ENCODE assay signal across 1 cellular context in genomic region chr19:18117364-18117691, GRCh38.
A peak's percentile ranks its signal among the peaks of the same experiment; 100 is the strongest.
TF ChIP-seq lines count a peak whose summit lies in the region.

No MANE protein-coding gene starts in this region.

TF ChIP-seq in K562, 482 proteins besides CTCF, POLR2A, EP300 and RAD21:
- TF ChIP-seq AFF1 (IDR thresholded peaks at IDR 0.05; ENCODE audit: low read depth in 1 of 2, partially characterized antibody in 2 of 2) (no peak), ZBTB5 (IDR thresholded peaks at IDR 0.05) (no peak), ZNF124 (CRISPR knock-in tag; IDR thresholded peaks at IDR 0.05) (no peak), ZFX (CRISPR knock-in tag; IDR thresholded peaks at IDR 0.05) (0 out of 2 replicates have a peak, but pooled peaks have one; percentile 15), TAF7 (tag; IDR thresholded peaks at IDR 0.05) (no peak), ZBTB34 (CRISPR knock-in tag; IDR thresholded peaks at IDR 0.05) (no peak), SIX5 (IDR thresholded peaks at IDR 0.05; ENCODE audit: borderline replicate concordance in 1 of 2, insufficient read depth in 1 of 2, low read depth in 1 of 2, low read length in 2 of 2) (no peak), TRIM28 (IDR thresholded peaks at IDR 0.05) (no peak), RAD51 (IDR thresholded peaks at IDR 0.05; ENCODE audit: borderline replicate concordance, low read depth) (no peak), ZSCAN32 (CRISPR knock-in tag; IDR thresholded peaks at IDR 0.05) (no peak), TBP (optimal IDR thresholded peaks at IDR 0.05; ENCODE audit: low read depth, low read length) (no peak), XRCC5 (IDR thresholded peaks at IDR 0.05; ENCODE audit: low read depth, low read length) (0 out of 2 replicates have a peak, but pooled peaks have one; percentile 10), NBN (IDR thresholded peaks at IDR 0.05; ENCODE audit: low read depth) (no peak)
